Comparison of ENCODE assay signal across 12 cellular contexts in genomic region chr12:53453953-53454640, GRCh38. TPM values are rescaled to one million over a fixed set of nuclear protein-coding genes. Genes with fewer than 3 reads are reported as not detected.
DNase-seq lines count a peak whose midpoint lies in the region; ATAC-seq and TF ChIP-seq lines count a peak whose summit lies in the region.
"Had no signal": no experiment of that assay in that cellular context is flagged by ENCODE, and none has a peak within 500 bp of the region (broad histone marks: within the 10 kb centered on the region; RNA-seq: fewer than 3 reads in every experiment).

No MANE protein-coding gene starts in this region.

- H3K4me1 Mint-ChIP-seq in IgD-negative memory B cell: peaks cover 19 to 28% (median 22%) of the 10 kb centered on the region in 3 donors
- peaks cover 31% of the 10 kb centered on the region for H3K4me1 Mint-ChIP-seq in brain

- intact Hi-C loops in prostate gland (cut with DNase I): loop anchor here (5.0 kb wide), 1 partner anchor 48 kb away; the partner anchor contains the start of gene TARBP2

- TF ChIP-seq CTCF in BJ (IDR thresholded peaks at IDR 0.05; ENCODE audit: insufficient read depth, low read depth, low read length): no peak
- no peak for TF ChIP-seq CTCF in brain (conservative IDR thresholded peaks at IDR 0.05)
- TF ChIP-seq CTCF in prostate gland (IDR thresholded peaks at IDR 0.05): no peak

- peak overlapping the region; percentile 16 to 95 (median 92) for H3K27ac Mint-ChIP-seq in IgD-negative memory B cell
- peak overlapping the region; percentile 86 to 100 (median 93) for H3K27ac Mint-ChIP-seq in brain

- H3K27me3 Mint-ChIP-seq in IgD-negative memory B cell (no peaks in the 10 kb centered on the region), brain (peaks cover 8% of the 10 kb centered on the region)

- POLR2A ChIA-PET in BJ (lab: Charles Lee): interaction anchor here (0.7 kb wide), 1 partner anchor 56 kb away, joined by 4 read pairs; no protein-coding TSS in a partner anchor

- peak overlapping the region; percentile 33 to 99 (median 98) for H3K4me3 Mint-ChIP-seq in IgD-negative memory B cell
- H3K4me3 Mint-ChIP-seq in brain: peak overlapping the region; percentile 93 to 99 (median 99)

- H3K4me1 ChIP-seq in muscle layer of duodenum (ENCODE audit: control insufficient read depth in 1 of 2, insufficient read depth in 2 of 2, low read length in 2 of 2) (peaks cover 13 to 20% of the 10 kb centered on the region in 2 donors), prostate gland (replicated peaks) (peaks cover 6% of the 10 kb centered on the region)

- H3K9me3 ChIP-seq in muscle layer of duodenum (ENCODE audit: control insufficient read depth in 1 of 2, low read length in 2 of 2): no peaks in the 10 kb centered on the region
- no peaks in the 10 kb centered on the region for H3K9me3 ChIP-seq in prostate gland
- H3K9me3 ChIP-seq: transverse colon had no signal

- H3K4me3 ChIP-seq in BJ (ENCODE audit: low read depth, low read length) (peak overlapping the region; percentile 97), muscle layer of duodenum (ENCODE audit: low read depth in 1 of 2, low read length in 2 of 2) (peak overlapping the region; percentile 82 to 95), prostate gland (peak overlapping the region in 1 of 2 donors; percentile 85)

- H3K9me3 Mint-ChIP-seq in IgD-negative memory B cell (no peaks in the 10 kb centered on the region), brain (no peaks in the 10 kb centered on the region)

- CTCF ChIA-PET in BJ (lab: Yijun Ruan, JAX): interaction anchor here (0.9 to 1.3 kb wide), 4 partner anchors 19 to 54 kb away, joined by 3 to 5 read pairs (median 4); no protein-coding TSS in a partner anchor

- TF ChIP-seq POLR2A in prostate gland (IDR thresholded peaks at IDR 0.05): no peak

- DNase-seq in BJ (ENCODE audit: low read depth) (no peak), prostate gland (ENCODE audit: low spot score) (no peak), NCI-H2081 treated with DMSO at 0.1 percent for 48 hours (lab: John Stamatoyannopoulos, UW) (no peak), DMS153 (lab: John Stamatoyannopoulos, UW) (no peak)
- DNase-seq: activated gamma-delta T cell, NCI-H345, transverse colon had no signal

- H3K27me3 ChIP-seq in BJ (ENCODE audit: control insufficient read depth, insufficient read depth, low read length): no peaks in the 10 kb centered on the region
- no peaks in the 10 kb centered on the region for H3K27me3 ChIP-seq in muscle layer of duodenum (ENCODE audit: low read depth, low read length)
- no peaks in the 10 kb centered on the region for H3K27me3 ChIP-seq in prostate gland (replicated peaks; ENCODE audit: insufficient read depth)
- H3K27me3 ChIP-seq: transverse colon had no signal

- peaks cover 6% of the 10 kb centered on the region for H3K36me3 Mint-ChIP-seq in IgD-negative memory B cell
- H3K36me3 Mint-ChIP-seq in brain: peaks cover 55% of the 10 kb centered on the region

- WGBS in prostate gland: 17% methylated on average over 6 of the region's 6 CpGs

- H3K36me3 ChIP-seq in BJ (ENCODE audit: control insufficient read depth, insufficient read depth, low read length) (peaks cover 18% of the 10 kb centered on the region), muscle layer of duodenum (ENCODE audit: control insufficient read depth in 1 of 2, insufficient read depth in 2 of 2, low read length in 2 of 2) (peaks cover 39 to 50% of the 10 kb centered on the region in 2 donors), prostate gland (peaks cover 8 to 37% of the 10 kb centered on the region in 2 donors)

- H3K27ac ChIP-seq in muscle layer of duodenum (ENCODE audit: low read length): peak overlapping the region; percentile 78
- no peak overlapping the region for H3K27ac ChIP-seq in prostate gland

- ATAC-seq in GM18517 (IDR thresholded peaks at IDR 0.05; ENCODE audit: unreplicated experiment): no peak

RNA-seq across cellular contexts. Expression of gene PCBP2, which starts 2.2 kb away (rescaled TPM):
- polyA plus RNA-seq in BJ (2011; rRNA removed) (267 and 268 TPM in 2 replicates), IgD-negative memory B cell (111 TPM), brain (ENCODE audit: insufficient read depth, low read depth, low replicate concordance) (1,093 TPM)
- polyA minus RNA-seq in BJ (2011; rRNA and poly(A)+ RNA removed): 695 and 965 TPM in 2 replicates
- total RNA-seq in prostate gland: 100 to 1,000 TPM; 322 to 534 TPM

RNA-seq across cellular contexts. Expression of gene PRR13, which starts 12.6 kb away (rescaled TPM):
- polyA plus RNA-seq in BJ (2011; rRNA removed) (66.4 and 73.2 TPM in 2 replicates), IgD-negative memory B cell (689 TPM), brain (ENCODE audit: insufficient read depth, low read depth, low replicate concordance) (109 TPM)
- 57.6 and 62.9 TPM in 2 replicates for polyA minus RNA-seq in BJ (2011; rRNA and poly(A)+ RNA removed)
- 100 to 1,000 TPM in 1 of 2 donors, 10 to 100 TPM in 1; 98.8 to 104 TPM for total RNA-seq in prostate gland

RNA-seq across cellular contexts. Expression of gene AMHR2, which starts 30.4 kb away (rescaled TPM):
- polyA plus RNA-seq in BJ (2011; rRNA removed) (not detected in 2 replicates), IgD-negative memory B cell (not detected), brain (ENCODE audit: insufficient read depth, low read depth, low replicate concordance) (not detected)
- not detected in 2 replicates for polyA minus RNA-seq in BJ (2011; rRNA and poly(A)+ RNA removed)
- 10 to 100 TPM in 1 of 2 donors, not detected in 1; 44.5 TPM for total RNA-seq in prostate gland
- total RNA-seq: myocyte had no signal

RNA-seq across cellular contexts. Expression of gene MAP3K12, which starts 45.2 kb away (rescaled TPM):
- 43.9 and 61.2 TPM in 2 replicates for polyA plus RNA-seq in BJ (2011; rRNA removed)
- 34.0 and 61.7 TPM in 2 replicates for polyA minus RNA-seq in BJ (2011; rRNA and poly(A)+ RNA removed)
- 1.4 TPM for polyA plus RNA-seq in IgD-negative memory B cell
- polyA plus RNA-seq in brain (ENCODE audit: insufficient read depth, low read depth, low replicate concordance): 16.8 TPM
- total RNA-seq in prostate gland: 10 to 100 TPM in 1 of 2 donors, 1 to 10 TPM in 1; 4.3 to 30.9 TPM

RNA-seq across cellular contexts. Expression of gene TARBP2, which starts 47.0 kb away (rescaled TPM):
- polyA plus RNA-seq in BJ (2011; rRNA removed) (33.9 and 44.9 TPM in 2 replicates), IgD-negative memory B cell (20.8 TPM), brain (ENCODE audit: insufficient read depth, low read depth, low replicate concordance) (19.4 TPM)
- polyA minus RNA-seq in BJ (2011; rRNA and poly(A)+ RNA removed): 18.0 and 28.2 TPM in 2 replicates
- total RNA-seq in prostate gland: 10 to 100 TPM; 23.4 to 45.7 TPM
